8 cellular contexts compared by ENCODE assay signal in the genomic region with DNA sequence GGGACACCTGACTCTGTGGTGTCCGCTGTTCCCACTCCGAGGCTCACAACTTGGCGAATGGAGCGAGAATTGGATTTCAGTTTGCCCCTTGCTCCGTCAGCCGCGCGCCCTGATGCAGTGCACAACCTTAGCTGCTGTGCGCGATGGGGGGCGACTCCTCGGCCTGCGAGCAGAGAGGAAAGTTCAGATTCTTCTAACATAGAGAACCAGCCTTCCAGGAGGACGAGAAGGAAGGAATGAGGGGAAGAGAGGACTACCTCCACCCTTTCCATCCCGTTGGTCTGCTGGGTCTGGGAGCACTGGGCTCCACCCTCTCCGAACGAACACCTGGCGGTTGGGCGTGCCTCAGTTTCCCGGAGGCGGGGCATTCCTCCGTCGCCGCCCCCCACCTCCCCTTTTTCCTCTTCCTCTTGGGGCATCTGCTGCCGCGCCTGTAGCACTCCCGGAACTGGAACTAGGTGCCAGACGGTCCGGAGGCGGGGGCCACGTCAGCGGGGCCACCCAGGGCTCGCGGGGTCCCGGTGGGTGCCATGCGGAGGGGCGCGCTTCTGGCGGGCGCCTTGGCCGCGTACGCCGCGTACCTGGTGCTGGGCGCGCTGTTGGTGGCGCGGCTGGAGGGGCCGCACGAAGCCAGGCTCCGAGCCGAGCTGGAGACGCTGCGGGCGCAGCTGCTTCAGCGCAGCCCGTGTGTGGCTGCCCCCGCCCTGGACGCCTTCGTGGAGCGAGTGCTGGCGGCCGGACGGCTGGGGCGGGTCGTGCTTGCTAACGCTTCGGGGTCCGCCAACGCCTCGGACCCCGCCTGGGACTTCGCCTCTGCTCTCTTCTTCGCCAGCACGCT. TPM values are rescaled to one million over a fixed set of nuclear protein-coding genes. Genes with fewer than 3 reads are reported as not detected.
DNase-seq lines count a peak whose midpoint lies in the region; ATAC-seq and TF ChIP-seq lines count a peak whose summit lies in the region.

A gene (plus strand): TSS at position 425 of the 838 bp plus-strand sequence. CDS start 106 bp downstream, at position 531.

- H3K27ac ChIP-seq in HUES64 (ENCODE audit: low read depth, low read length) (no peak within 1 kb of the TSS; the same call in 1 of the 2 replicates), mesendoderm (ENCODE audit: low read depth, low read length) (no peak within 1 kb of the TSS)

- no peak within 1 kb of the TSS for H2BK15ac ChIP-seq in mesendoderm (replicated peaks; ENCODE audit: low read depth)

- H3K4me1 ChIP-seq in HUES64 (ENCODE audit: insufficient read depth, low read length) (no peaks in the 10 kb centered on the region), mesendoderm (ENCODE audit: control insufficient read depth, low read depth, low read length) (no peaks in the 10 kb centered on the region)

- no peak within 1 kb of the TSS for H3K4ac ChIP-seq in mesendoderm (ENCODE audit: low read depth, low read length)

- DNase-seq in AG04449 (ENCODE audit: low read depth, low spot score) = no peak
- DNase-seq in activated CD4-positive, alpha-beta T cell treated with anti-CD3 and anti-CD28 coated beads, Interleukin-2, amount 10 ng/mL, durations not matched to agents 24 days and 14 days = peak; percentile 89
- DNase-seq in effector CD8-positive, alpha-beta T cell (lab: John Stamatoyannopoulos, UW) = peak; percentile 6
- peak; percentile 34 for DNase-seq in mesendoderm
- DNase-seq in stimulated activated CD8-positive, alpha-beta memory T cell treated with anti-CD3 and anti-CD28 coated beads, Interleukin-15, amount 100 ng/mL, for 48 hours (ENCODE audit: low read depth in 2 of 2) = peak; percentile 23 to 43
- DNase-seq in GM19238 (ENCODE audit: insufficient read length, low spot score) = no peak

- H3K79me2 ChIP-seq in mesendoderm (ENCODE audit: control insufficient read depth, insufficient read depth, low read length) = no peaks in the 10 kb centered on the region

- no peak within 1 kb of the TSS for H3K23ac ChIP-seq in mesendoderm (ENCODE audit: low read length)

- peaks cover 34% of the 10 kb centered on the region for H3K27me3 ChIP-seq in HUES64 (ENCODE audit: insufficient read depth, low read length)
- no peaks in the 10 kb centered on the region for H3K27me3 ChIP-seq in mesendoderm (ENCODE audit: insufficient read depth, low read length, poor library complexity)

- no peak for ATAC-seq in GM18870 (IDR thresholded peaks at IDR 0.05; ENCODE audit: unreplicated experiment)

- H3K9me3 ChIP-seq in HUES64 (ENCODE audit: insufficient read depth, low read depth, low read length) = no peaks in the 10 kb centered on the region

- peak within 1 kb of the TSS; percentile 89 for H3K4me3 Mint-ChIP-seq in activated CD4-positive, alpha-beta T cell treated with anti-CD3 and anti-CD28 coated beads, Interleukin-2, amount 10 ng/mL, durations not matched to agents 24 days and 14 days

- POLR2A ChIA-PET in AG04449 (lab: Yijun Ruan, JAX) = interaction anchor here (0.5 to 1.6 kb wide), 3 partner anchors 17 to 607 kb away, joined by 3 to 8 read pairs (median 4); no protein-coding TSS in a partner anchor

- no peak within 1 kb of the TSS for H4K8ac ChIP-seq in mesendoderm (ENCODE audit: low read depth, low read length)

- no peak within 1 kb of the TSS for H3K18ac ChIP-seq in mesendoderm (ENCODE audit: low read length)

- intact Hi-C loops in activated CD4-positive, alpha-beta T cell treated with anti-CD3 and anti-CD28 coated beads, Interleukin-2, amount 10 ng/mL, durations not matched to agents 24 days and 14 days (cut with micrococcal nuclease) = loop anchor here (5.0 kb wide), 1 partner anchor 77 kb away; no protein-coding TSS in a partner anchor

- H2AK5ac ChIP-seq in mesendoderm (ENCODE audit: low read length) = no peak within 1 kb of the TSS

- H2BK120ac ChIP-seq in mesendoderm (ENCODE audit: low read depth, low read length) = no peak within 1 kb of the TSS

- H3K9me3 Mint-ChIP-seq in activated CD4-positive, alpha-beta T cell treated with anti-CD3 and anti-CD28 coated beads, Interleukin-2, amount 10 ng/mL, durations not matched to agents 24 days and 14 days = no peaks in the 10 kb centered on the region

- peaks cover 4% of the 10 kb centered on the region for H3K79me1 ChIP-seq in mesendoderm (ENCODE audit: low read length)

- peaks cover 47% of the 10 kb centered on the region for H3K4me1 Mint-ChIP-seq in activated CD4-positive, alpha-beta T cell treated with anti-CD3 and anti-CD28 coated beads, Interleukin-2, amount 10 ng/mL, durations not matched to agents 24 days and 14 days

- no peaks in the 10 kb centered on the region for H3K27me3 Mint-ChIP-seq in activated CD4-positive, alpha-beta T cell treated with anti-CD3 and anti-CD28 coated beads, Interleukin-2, amount 10 ng/mL, durations not matched to agents 24 days and 14 days

- peak within 1 kb of the TSS; percentile 85 for H3K56ac ChIP-seq in mesendoderm (ENCODE audit: low read length)

- peak within 1 kb of the TSS; percentile 64 for H3K4me3 ChIP-seq in AG04449 (ENCODE audit: low read depth, low read length)
- H3K4me3 ChIP-seq in HUES64 (ENCODE audit: low read length) = peak within 1 kb of the TSS; percentile 58
- H3K4me3 ChIP-seq in mesendoderm (ENCODE audit: low read length) = peak within 1 kb of the TSS; percentile 15

- H3K36me3 ChIP-seq in HUES64 (ENCODE audit: insufficient read depth, low read length) = no peaks in the 10 kb centered on the region
- H3K36me3 ChIP-seq in mesendoderm (ENCODE audit: control insufficient read depth, insufficient read depth, low read length) = no peaks in the 10 kb centered on the region

- H3K9ac ChIP-seq in HUES64 (ENCODE audit: low read depth, low read length) (peak within 1 kb of the TSS; percentile 50), mesendoderm (ENCODE audit: low read length) (peak within 1 kb of the TSS; percentile 66)

- H3K36me3 Mint-ChIP-seq in activated CD4-positive, alpha-beta T cell treated with anti-CD3 and anti-CD28 coated beads, Interleukin-2, amount 10 ng/mL, durations not matched to agents 24 days and 14 days (ENCODE audit: low read depth) = peaks cover 13% of the 10 kb centered on the region

- no peak within 1 kb of the TSS for H2BK5ac ChIP-seq in mesendoderm (ENCODE audit: low read length)

- no peak for TF ChIP-seq CTCF in AG04449 (IDR thresholded peaks at IDR 0.05; ENCODE audit: insufficient read depth, low read length, missing control alignments)

- WGBS in HUES64 = 3% methylated on average over 75 of the region's 76 CpGs
- no CpG with 5 or more reads among the region's 76 CpGs for WGBS in mesendoderm (ENCODE audit: extremely low coverage, insufficient coverage, low lambda C conversion rate)

- H4K5ac ChIP-seq in mesendoderm (ENCODE audit: low read length) = no peak within 1 kb of the TSS

- CTCF ChIA-PET in AG04449 (lab: Yijun Ruan, JAX) = interaction anchor here (0.7 to 5.0 kb wide), 6 partner anchors 15 to 87 kb away, joined by 3 to 19 read pairs (median 4); a partner anchor contains a TSS

- peak within 1 kb of the TSS; percentile 63 for H3K4me2 ChIP-seq in mesendoderm (ENCODE audit: low read length)

- H3K27ac Mint-ChIP-seq in activated CD4-positive, alpha-beta T cell treated with anti-CD3 and anti-CD28 coated beads, Interleukin-2, amount 10 ng/mL, durations not matched to agents 24 days and 14 days = peak within 1 kb of the TSS; percentile 75

RNA-seq across cellular contexts. Expression of the gene that starts here (rescaled TPM):
- 2.2 TPM for polyA plus RNA-seq in HUES64 (2013, experiment 1 of 2)
- 3.0 TPM for polyA plus RNA-seq in HUES64 (2013, experiment 2 of 2)
- total RNA-seq in activated CD4-positive, alpha-beta T cell treated with anti-CD3 and anti-CD28 coated beads, Interleukin-2, amount 10 ng/mL, durations not matched to agents 24 days and 14 days = 18.7 and 20.1 TPM in 2 replicates
- 4.2 TPM for polyA plus RNA-seq in mesendoderm (2013, experiment 1 of 2)
- polyA plus RNA-seq in mesendoderm (2013, experiment 2 of 2) = 4.0 TPM

Comparison
In these comparisons a context has a peak if more than half of its experiments do, and no peak if none do; other contexts are left out.
1. DNase-seq: peak in activated CD4-positive, alpha-beta T cell treated with anti-CD3 and anti-CD28 coated beads, Interleukin-2, amount 10 ng/mL, durations not matched to agents 24 days and 14 days (single experiment), effector CD8-positive, alpha-beta T cell (single experiment), mesendoderm (single experiment) and stimulated activated CD8-positive, alpha-beta memory T cell treated with anti-CD3 and anti-CD28 coated beads, Interleukin-15, amount 100 ng/mL, for 48 hours (2 of 2); none in AG04449 (single experiment) and GM19238 (single experiment).
2. Peak in every context shown above with its lines, with median percentiles within 50 percentile points of each other: H3K4me3 ChIP-seq.